In genomic region chr1:19468397-19468956, GRCh38 we compare ENCODE assay signal across 8 cellular contexts. TPM values are rescaled to one million over a fixed set of nuclear protein-coding genes. Genes with fewer than 3 reads are reported as not detected.
DNase-seq lines count a peak whose midpoint lies in the region; ATAC-seq, FAIRE-seq and TF ChIP-seq lines count a peak whose summit lies in the region.

No MANE protein-coding gene starts in this region.

- TF ChIP-seq EP300 in GM12878 (IDR thresholded peaks at IDR 0.05; ENCODE audit: borderline replicate concordance in 1 of 2, control insufficient read depth in 1 of 2, low read depth in 2 of 2, low read length in 2 of 2) (no peak), tibial nerve (IDR thresholded peaks at IDR 0.05) (no peak)

- WGBS in GM12878 (ENCODE audit: insufficient coverage, insufficient replicate concordance, low lambda C conversion rate, missing lambda C conversion rate) = 15% methylated on average over 15 of the region's 15 CpGs
- WGBS in tibial nerve, 2 donors = 70 to 71% methylated on average over 15 of the region's 15 CpGs

- 0 out of 2 replicates have a peak overlapping the region, but pooled peaks have one; percentile 3 for H3K9ac ChIP-seq in GM12878 (ENCODE audit: control insufficient read depth, insufficient read depth, low read length)
- H3K9ac ChIP-seq in mucosa of stomach (ENCODE audit: low read length) = peak overlapping the region; percentile 74

- H3K4me3 ChIP-seq in GM12878 (peak overlapping the region; percentile 3; the same call in 1 of the 2 replicates), mucosa of stomach (ENCODE audit: low read length) (peak overlapping the region; percentile 5), tibial nerve (no peak overlapping the region)

- no TSS peak for BruUV-seq in GM12878 (replicated peaks; lab: Mats Ljungman, UMichigan)

- H2AFZ ChIP-seq in GM12878 (ENCODE audit: control insufficient read depth, low read depth, low read length) = no peak overlapping the region

- H3K27me3 ChIP-seq in GM12878 (replicated peaks in 1 of 2; ENCODE audit: control insufficient read depth in 2 of 2, insufficient read depth in 2 of 2, low read length in 1 of 2) (no peaks in the 10 kb centered on the region), mucosa of stomach (ENCODE audit: control insufficient read depth, insufficient read depth, low read length) (no peaks in the 10 kb centered on the region), tibial nerve (no peaks in the 10 kb centered on the region)

- SMC1A ChIA-PET in GM12878 (lab: Charles Lee; ENCODE audit: uncharacterized antibody, unreplicated experiment) = interaction anchor here (0.7 to 6.2 kb wide), 11 partner anchors 9 to 130 kb away, joined by 3 to 61 read pairs (median 5); partner anchors contain the start of gene CAPZB

- no peaks in the 10 kb centered on the region for H3K9me3 ChIP-seq in GM12878 (replicated peaks; ENCODE audit: control insufficient read depth, insufficient read depth, low read length)
- H3K9me3 ChIP-seq in mucosa of stomach (ENCODE audit: control insufficient read depth, low read length) = no peaks in the 10 kb centered on the region
- no peaks in the 10 kb centered on the region for H3K9me3 ChIP-seq in tibial nerve

- peak overlapping the region; percentile 28 for H3K27ac ChIP-seq in GM12878 (ENCODE audit: control insufficient read depth, insufficient read depth)
- peak overlapping the region in 3 of 4 donors; percentile 78 to 81 (median 79) for H3K27ac ChIP-seq in tibial nerve

- DNase-seq in CMK (ENCODE audit: low read depth) = peak; percentile 54
- DNase-seq in T follicular helper cell (ENCODE audit: low read depth) = peak; percentile 57
- DNase-seq in GM12878 (ENCODE audit: low read depth, low spot score) = no peak
- DNase-seq in tibial nerve (ENCODE audit: low spot score in 2 of 2) = no peak
- no peak for DNase-seq in RKO (ENCODE audit: low spot score)

- H3K36me3 ChIP-seq in GM12878 (ENCODE audit: control insufficient read depth in 2 of 2, insufficient read depth in 2 of 2, low read length in 1 of 2) (peaks cover 9 to 15% of the 10 kb centered on the region in 2 experiments), mucosa of stomach (ENCODE audit: control insufficient read depth, insufficient read depth, low read length) (no peaks in the 10 kb centered on the region), tibial nerve (peaks cover 0 to 7% (median 0%) of the 10 kb centered on the region in 3 donors)

- peak; percentile 64 for ATAC-seq in HG02642 (IDR thresholded peaks at IDR 0.05; ENCODE audit: poor library complexity, unreplicated experiment)
- peak; percentile 88 for ATAC-seq in GM12878
- ATAC-seq in GM18873 (IDR thresholded peaks at IDR 0.05; ENCODE audit: low FRiP score, unreplicated experiment) = no peak

- in situ Hi-C loops in GM12878 (cut with MboI) = no loop called here

- FAIRE-seq in GM12878 (lab: Jason Lieb, UNC) = no peak

- TF ChIP-seq CTCF in GM12878 (IDR thresholded peaks at IDR 0.05 in 2 of 3, conservative IDR thresholded peaks at IDR 0.05 in 1 of 3; ENCODE audit: control insufficient read depth in 2 of 3, extremely low read depth in 1 of 3, insufficient read depth in 1 of 3, low read depth in 3 of 3, low read length in 3 of 3) (peak in 1 of 3 experiments; percentile 18; a peak in 1 of 6 replicates), tibial nerve (IDR thresholded peaks at IDR 0.05) (no peak)

- H4K20me1 ChIP-seq in GM12878 (ENCODE audit: control insufficient read depth, insufficient read depth) = peaks cover 5% of the 10 kb centered on the region; the same call in 1 of the 2 replicates

- intact Hi-C loops in GM12878 (cut with micrococcal nuclease; ENCODE audit: unreplicated experiment) = no loop called here

- RAD21 ChIA-PET in GM12878 (lab: Charles Lee; ENCODE audit: unreplicated experiment) = interaction anchor here (0.9 to 2.5 kb wide), 12 partner anchors 8 to 129 kb away, joined by 3 to 10 read pairs (median 4); a partner anchor contains a TSS

- POLR2A ChIA-PET in GM12878 (lab: Charles Lee) = interaction anchor here (0.6 to 2.8 kb wide), 7 partner anchors 8 to 132 kb away, joined by 3 to 16 read pairs (median 4); partner anchors contain the start of gene CAPZB

- H3K4me1 ChIP-seq in GM12878 (ENCODE audit: control insufficient read depth, insufficient read depth, low read length) (peaks cover 34% of the 10 kb centered on the region), mucosa of stomach (ENCODE audit: control insufficient read depth, insufficient read depth, low read length) (peaks cover 80% of the 10 kb centered on the region), tibial nerve (peaks cover 0 to 82% (median 61%) of the 10 kb centered on the region in 4 donors)

- no peak for TF ChIP-seq RAD21 in GM12878 (IDR thresholded peaks at IDR 0.05; ENCODE audit: insufficient read depth, low read depth, low read length)

- peak overlapping the region; percentile 38; the same call in 1 of the 2 replicates for H3K4me2 ChIP-seq in GM12878 (ENCODE audit: control insufficient read depth, insufficient read depth)

- H3K79me2 ChIP-seq in GM12878 (ENCODE audit: control insufficient read depth, insufficient read depth, low read length) = peaks cover 90% of the 10 kb centered on the region

- CTCF ChIA-PET in GM12878 (lab: Yijun Ruan, JAX) = interaction anchor here (1.0 to 4.0 kb wide), 10 partner anchors 9 to 185 kb away, joined by 3 to 18 read pairs (median 12); no protein-coding TSS in a partner anchor

- 0 out of 2 replicates have a peak, but pooled peaks have one; percentile 35 for TF ChIP-seq POLR2A in GM12878 (IDR thresholded peaks at IDR 0.05; ENCODE audit: low read depth, low read length)
- TF ChIP-seq POLR2A in tibial nerve (IDR thresholded peaks at IDR 0.05) = no peak

TF ChIP-seq in GM12878, 131 proteins besides CTCF, POLR2A, EP300 and RAD21 (continues in another document):
- no peak for TF ChIP-seq BMI1 (IDR thresholded peaks at IDR 0.05; ENCODE audit: borderline replicate concordance)
- TF ChIP-seq ATF7 (IDR thresholded peaks at IDR 0.05; ENCODE audit: low read depth) = peak; percentile 16; the same call in 1 of the 2 replicates
- TF ChIP-seq NR2F1 (conservative IDR thresholded peaks at IDR 0.05) = no peak
- TF ChIP-seq POLR2AphosphoS5 (IDR thresholded peaks at IDR 0.05; ENCODE audit: low read length) = peak; percentile 14; the same call in 1 of the 2 replicates
- peak; percentile 4; the same call in 1 of the 2 replicates for TF ChIP-seq SPI1 (IDR thresholded peaks at IDR 0.05; ENCODE audit: borderline replicate concordance, insufficient read depth, low read depth, low read length)
- no peak for TF ChIP-seq DPF2 (IDR thresholded peaks at IDR 0.05)
- TF ChIP-seq IKZF2 (IDR thresholded peaks at IDR 0.05) = peak in 1 of 2 experiments; percentile 22; a peak in 1 of 4 replicates
- 0 out of 2 replicates have a peak, but pooled peaks have one; percentile 28 for TF ChIP-seq SIN3A (IDR thresholded peaks at IDR 0.05; ENCODE audit: low read depth, low read length)

RNA-seq across cellular contexts. Expression of gene CAPZB, which starts 16.9 kb away (rescaled TPM):
- 49.2 and 56.8 TPM in 2 replicates for total RNA-seq in GM12878 (2013; cell fraction: nucleolus; rRNA removed)
- 88.3 and 104 TPM in 2 replicates for total RNA-seq in GM12878 (2014; rRNA removed)
- total RNA-seq in GM12878 (2014; rRNA removed; fragmentation: Illumina TruSeq; extraction: Trizol) = 204 TPM in 2 replicates
- total RNA-seq in GM12878 (2021) = 393 and 404 TPM in 2 replicates
- 244 TPM for polyA plus RNA-seq in GM12878 (2011; ENCODE audit: low read depth)
- polyA plus RNA-seq in GM12878 (2011; rRNA removed) = 138 and 184 TPM in 2 replicates
- 228 and 231 TPM in 2 replicates for polyA plus RNA-seq in GM12878 (2011; cell fraction: cytosol; rRNA removed)
- 101 and 110 TPM in 2 replicates for polyA plus RNA-seq in GM12878 (2011; cell fraction: nucleus; rRNA removed)
- 287 and 325 TPM in 2 replicates for polyA plus RNA-seq in GM12878 (2012)
- 409 and 454 TPM in 2 replicates for polyA plus RNA-seq in GM12878 (2014; fragmentation: Illumina TruSeq; extraction: Trizol)
- 100 to 1,000 TPM; 121 to 147 TPM for polyA plus RNA-seq in GM12878 (2014; fragmentation: Nextera tagmentation; extraction: Ambion mirVana)
- polyA plus RNA-seq in GM12878 (2014; rRNA removed) = 198 and 222 TPM in 2 replicates
- 100 to 1,000 TPM; 324 to 365 TPM for polyA plus RNA-seq in GM12878 (2016; fragmentation: Nextera tagmentation; extraction: Ambion mirVana)
- polyA minus RNA-seq in GM12878 (2011; rRNA and poly(A)+ RNA removed) = 105 and 120 TPM in 2 replicates
- polyA minus RNA-seq in GM12878 (2011; cell fraction: cytosol; rRNA and poly(A)+ RNA removed) = 57.6 and 63.5 TPM in 2 replicates
- 19.3 and 32.2 TPM in 2 replicates for polyA minus RNA-seq in GM12878 (2011; cell fraction: nucleus; rRNA and poly(A)+ RNA removed)
- 100 to 1,000 TPM in 1 of 4 donors, 10 to 100 TPM in 3; 58.2 to 109 (median 96.7) TPM for total RNA-seq in tibial nerve

Comparison
In these comparisons a context has a peak if more than half of its experiments do, and no peak if none do; other contexts are left out.
1. DNase-seq: peak in CMK (single experiment) and T follicular helper cell (single experiment); none in GM12878 (single experiment), tibial nerve (0 of 2) and RKO (single experiment).
2. H3K4me3 ChIP-seq: peak in GM12878 (single experiment) and mucosa of stomach (single experiment); none in tibial nerve (0 of 4).